6 cellular contexts compared by ENCODE assay signal in the genomic region with DNA sequence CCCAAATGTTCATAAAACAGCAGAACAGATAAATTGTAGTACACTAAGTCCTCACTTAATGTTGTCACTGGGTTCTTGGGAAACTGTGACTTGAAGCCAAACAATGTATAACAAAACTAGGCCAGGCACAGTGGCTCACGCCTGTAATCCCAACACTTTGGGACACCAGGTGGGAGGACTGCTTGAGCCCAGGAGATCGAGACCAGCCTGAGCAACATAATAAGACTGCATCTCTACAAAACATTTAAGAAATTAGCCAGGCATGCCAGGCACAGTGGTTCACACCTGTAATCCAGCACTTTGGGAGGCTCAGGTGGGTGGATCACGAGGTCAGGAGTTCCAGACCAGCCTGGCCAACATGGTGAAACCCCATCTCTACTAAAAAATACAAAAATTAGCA. TPM values are rescaled to one million over a fixed set of nuclear protein-coding genes. Genes with fewer than 3 reads are reported as not detected.
DNase-seq lines count a peak whose midpoint lies in the region; ATAC-seq and TF ChIP-seq lines count a peak whose summit lies in the region.
"Not testable (repeated sequence)": the region's sequence is repeated elsewhere in the genome, so short reads cannot be mapped to it uniquely, and the experiment has no call there.

No MANE protein-coding gene starts in this region.

- H3K79me2 ChIP-seq in H9 (ENCODE audit: insufficient read depth, low read length), result not testable (repeated sequence)

- not testable (repeated sequence) for H3K18ac ChIP-seq in H9 (ENCODE audit: insufficient read length, low read depth, low read length)

- not testable (repeated sequence) for H4K5ac ChIP-seq in H9 (ENCODE audit: insufficient read length, low read depth, low read length)

- H3K9me3 ChIP-seq in H9 (ENCODE audit: control insufficient read depth, low read depth, low read length); right atrium auricular region; right lobe of liver: not testable (repeated sequence)

- POLR2A ChIA-PET in RWPE1 (lab: Yijun Ruan, JAX; ENCODE audit: low non-redundant PET), result not testable (repeated sequence)

- not testable (repeated sequence) for H3K9ac ChIP-seq in H9 (ENCODE audit: extremely low read depth, insufficient read length, low read length)

- H2BK15ac ChIP-seq in H9 (ENCODE audit: low read depth, low read length), result not testable (repeated sequence)

- H4K20me1 ChIP-seq in H9 (ENCODE audit: control insufficient read depth, insufficient read depth, insufficient read length), result not testable (repeated sequence)

- not testable (repeated sequence) for H3K56ac ChIP-seq in H9 (ENCODE audit: insufficient read length, low read depth, low read length)

- not testable (repeated sequence) for H3K4me1 ChIP-seq in H9 (ENCODE audit: insufficient read depth, low read length); right atrium auricular region
- peaks cover 0 to 16% (median 8%) of the 10 kb centered on the region in 4 donors for H3K4me1 ChIP-seq in right lobe of liver

- not testable (repeated sequence) for H4K91ac ChIP-seq in H9 (ENCODE audit: insufficient read length, low read depth, low read length)

- H3K4me3 Mint-ChIP-seq in H9; activated CD8-positive, alpha-beta memory T cell treated with anti-CD3 and anti-CD28 coated beads, Interleukin-2, amount 10 ng/mL, durations not matched to agents 7 days and 5 days; neural crest cell: not testable (repeated sequence)

- H3K23ac ChIP-seq in H9 (ENCODE audit: insufficient read length, low read depth, low read length), result not testable (repeated sequence)

- CTCF ChIA-PET in RWPE1 (lab: Yijun Ruan, JAX), result interaction anchor here (0.6 kb wide), 1 partner anchor 162 kb away, joined by 3 read pairs; no protein-coding TSS in a partner anchor
- CTCF ChIA-PET in activated CD8-positive, alpha-beta memory T cell treated with anti-CD3 and anti-CD28 coated beads, Interleukin-2, amount 10 ng/mL, durations not matched to agents 7 days and 5 days (lab: Charles Lee), result not testable (repeated sequence)

- H3K4me2 ChIP-seq in H9 (ENCODE audit: insufficient read depth, insufficient read length, low read length), result not testable (repeated sequence)

- H3K9me3 Mint-ChIP-seq in H9; activated CD8-positive, alpha-beta memory T cell treated with anti-CD3 and anti-CD28 coated beads, Interleukin-2, amount 10 ng/mL, durations not matched to agents 7 days and 5 days (ENCODE audit: low read depth); neural crest cell: not testable (repeated sequence)

- not testable (repeated sequence) for H3K27ac ChIP-seq in H9 (ENCODE audit: insufficient read length, low read depth, low read length); right atrium auricular region
- H3K27ac ChIP-seq in RWPE1, result peak overlapping the region; percentile 5; the same call in 1 of the 2 replicates
- peak overlapping the region in 2 of 3 donors; percentile 2 to 21 for H3K27ac ChIP-seq in right lobe of liver

- not testable (repeated sequence) for H4K8ac ChIP-seq in H9 (replicated peaks; ENCODE audit: insufficient read length, low read depth, low read length)

- not testable (repeated sequence) for H2BK20ac ChIP-seq in H9 (ENCODE audit: low read depth, low read length, poor library complexity, severe bottlenecking)

- not testable (repeated sequence) for H3T11ph ChIP-seq in H9 (ENCODE audit: low read length)

- peaks cover 33% of the 10 kb centered on the region for H3K36me3 ChIP-seq in right atrium auricular region
- not testable (repeated sequence) for H3K36me3 ChIP-seq in right lobe of liver

- H2BK120ac ChIP-seq in H9 (ENCODE audit: low read depth, low read length, poor library complexity, severe bottlenecking), result not testable (repeated sequence)

- peak; percentile 10 for DNase-seq in H9
- DNase-seq in RWPE1 (ENCODE audit: low spot score); neural crest cell (ENCODE audit: low read depth, low spot score): not testable (repeated sequence)
- DNase-seq in activated CD8-positive, alpha-beta memory T cell treated with anti-CD3 and anti-CD28 coated beads, Interleukin-2, amount 10 ng/mL, durations not matched to agents 7 days and 5 days, result peak; percentile 5
- DNase-seq in right atrium auricular region (ENCODE audit: low spot score), result peak; percentile 55
- peak in 1 of 3 donors; percentile 19 for DNase-seq in right lobe of liver

- TF ChIP-seq POLR2A in right lobe of liver (IDR thresholded peaks at IDR 0.05), result not testable (repeated sequence)

- not testable (repeated sequence) for H2AK5ac ChIP-seq in H9 (ENCODE audit: insufficient read length, low read length)

- H3K4me3 ChIP-seq in right atrium auricular region, right lobe of liver: not testable (repeated sequence)

- not testable (repeated sequence) for H2BK12ac ChIP-seq in H9 (ENCODE audit: insufficient read length, low read depth, low read length)

- not testable (repeated sequence) for H3K14ac ChIP-seq in H9 (ENCODE audit: insufficient read depth, low read length)

- WGBS in H9 (ENCODE audit: extremely low coverage, insufficient read length, low lambda C conversion rate), result no CpG with 5 or more reads among the region's 3 CpGs
- WGBS in right lobe of liver (ENCODE audit: insufficient coverage, low coverage, low lambda C conversion rate, missing lambda C conversion rate), result no CpG with 5 or more reads among the region's 3 CpGs

- not testable (repeated sequence) for H3K79me1 ChIP-seq in H9 (ENCODE audit: insufficient read depth, low read depth, low read length, poor library complexity, severe bottlenecking)

- not testable (repeated sequence) for H2BK5ac ChIP-seq in H9 (ENCODE audit: insufficient read length, low read length)

- peaks cover 7 to 34% (median 28%) of the 10 kb centered on the region in 3 experiments; a peak in 6 of 7 replicates for H3K36me3 Mint-ChIP-seq in H9 (ENCODE audit: insufficient read depth in 1 of 3, low read depth in 3 of 3)
- H3K36me3 Mint-ChIP-seq in activated CD8-positive, alpha-beta memory T cell treated with anti-CD3 and anti-CD28 coated beads, Interleukin-2, amount 10 ng/mL, durations not matched to agents 7 days and 5 days, result peaks cover 36% of the 10 kb centered on the region
- H3K36me3 Mint-ChIP-seq in neural crest cell (ENCODE audit: low read depth), result peaks cover 21% of the 10 kb centered on the region

- H3K4ac ChIP-seq in H9 (ENCODE audit: low read depth, low read length), result not testable (repeated sequence)

- H3K27ac Mint-ChIP-seq in H9; activated CD8-positive, alpha-beta memory T cell treated with anti-CD3 and anti-CD28 coated beads, Interleukin-2, amount 10 ng/mL, durations not matched to agents 7 days and 5 days: not testable (repeated sequence)
- H3K27ac Mint-ChIP-seq in neural crest cell (ENCODE audit: unreplicated experiment), result peak overlapping the region; percentile 29

- not testable (repeated sequence) for TF ChIP-seq CTCF in H9 (conservative IDR thresholded peaks at IDR 0.05); RWPE1 (conservative IDR thresholded peaks at IDR 0.05; ENCODE audit: low read depth); right atrium auricular region (IDR thresholded peaks at IDR 0.05); right lobe of liver (IDR thresholded peaks at IDR 0.05); neural crest cell (conservative IDR thresholded peaks at IDR 0.05)

- H3K23me2 ChIP-seq in H9 (ENCODE audit: insufficient read length, low read depth, low read length, poor library complexity, severe bottlenecking), result not testable (repeated sequence)

- H3K27me3 ChIP-seq in H9 (ENCODE audit: insufficient read depth, low read length); right atrium auricular region; right lobe of liver: not testable (repeated sequence)

- intact Hi-C loops in right lobe of liver (cut with DNase I), result not testable (repeated sequence)

- ATAC-seq in activated CD8-positive, alpha-beta memory T cell treated with anti-CD3 and anti-CD28 coated beads, Interleukin-2, amount 10 ng/mL, durations not matched to agents 7 days and 5 days, result not testable (repeated sequence)
- ATAC-seq in right lobe of liver, result peak in 2 of 4 donors; percentile 15 to 39

- not testable (repeated sequence) for H3K4me1 Mint-ChIP-seq in H9; activated CD8-positive, alpha-beta memory T cell treated with anti-CD3 and anti-CD28 coated beads, Interleukin-2, amount 10 ng/mL, durations not matched to agents 7 days and 5 days; neural crest cell

- not testable (repeated sequence) for H3K27me3 Mint-ChIP-seq in H9 (ENCODE audit: low read depth); activated CD8-positive, alpha-beta memory T cell treated with anti-CD3 and anti-CD28 coated beads, Interleukin-2, amount 10 ng/mL, durations not matched to agents 7 days and 5 days; neural crest cell (ENCODE audit: low read depth)

- not testable (repeated sequence) for H2AFZ ChIP-seq in H9 (ENCODE audit: low read length)

RNA-seq across cellular contexts. Expression of a gene that starts 46.0 kb away (rescaled TPM):
- total RNA-seq in H9 (2021) (10.7 and 12.9 TPM in 2 replicates), right atrium auricular region (10 to 100 TPM in 1 of 2 donors, 1 to 10 TPM in 1; 8.9 to 13.1 TPM), right lobe of liver (1 to 10 TPM; 2.4 to 4.9 (median 3.7) TPM), neural crest cell (13.1 and 15.0 TPM in 2 replicates)
- 10 to 100 TPM; 11.4 to 15.1 TPM for total RNA-seq in activated CD8-positive, alpha-beta memory T cell treated with anti-CD3 and anti-CD28 coated beads, Interleukin-2, amount 10 ng/mL, durations not matched to agents 7 days and 5 days
